ENCODE assay signal across 8 cellular contexts in the genomic region with DNA sequence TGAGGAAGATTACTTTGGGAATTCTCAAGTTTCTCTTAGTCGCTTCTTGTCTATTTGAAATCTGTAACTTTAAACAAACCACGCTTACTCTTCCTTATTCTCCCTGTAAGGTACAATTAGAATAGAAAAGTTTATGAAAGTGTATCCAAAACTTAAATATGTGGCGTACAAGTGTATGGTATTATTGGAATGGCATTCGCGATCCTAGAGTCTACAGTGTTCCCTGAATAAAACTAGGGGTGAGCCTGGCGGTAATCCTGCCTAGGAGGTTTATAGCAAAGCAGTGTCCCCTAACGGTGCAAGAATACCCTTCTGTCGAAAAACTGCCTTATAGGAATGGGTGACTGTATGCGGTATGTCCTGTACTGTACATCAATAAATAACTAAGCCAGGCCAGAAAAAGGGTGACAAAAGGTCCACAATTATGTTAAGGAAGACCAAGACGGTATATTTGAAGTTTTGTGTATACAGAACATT. TPM values are rescaled to one million over a fixed set of nuclear protein-coding genes. Genes with fewer than 3 reads are reported as not detected.
DNase-seq lines count a peak whose midpoint lies in the region; ATAC-seq and TF ChIP-seq lines count a peak whose summit lies in the region.

No MANE protein-coding gene starts in this region.

- H3K4me1 Mint-ChIP-seq in progenitor cell of endocrine pancreas (ENCODE audit: low read depth): peaks cover 17% of the 10 kb centered on the region

- H3K27ac ChIP-seq in PC-9 (peak overlapping the region; percentile 53), epithelial cell of prostate (peak overlapping the region; percentile 86)

- DNase-seq in GM12865 (ENCODE audit: low read depth) (no peak), PC-9 (peak in 1 of 2 experiments; percentile 14), epithelial cell of prostate (ENCODE audit: low read depth, low spot score) (no peak), progenitor cell of endocrine pancreas (ENCODE audit: low spot score, unreplicated experiment) (no peak), NCI-H524 treated with DMSO at 0.1 percent for 48 hours (lab: John Stamatoyannopoulos, UW) (no peak), LoVo (ENCODE audit: low spot score) (no peak)
- no peak for DNase-seq in stimulated activated CD4-positive, alpha-beta T cell treated with anti-CD3 and anti-CD28 coated beads, Interleukin-2, amount 100 ng/mL, for 24 hours

- H3K9me2 ChIP-seq in PC-9 (ENCODE audit: insufficient read depth): no peaks in the 10 kb centered on the region; the same call in 1 of the 2 replicates

- no peaks in the 10 kb centered on the region for H3K36me3 ChIP-seq in PC-9 (ENCODE audit: low read depth)

- H3K27ac Mint-ChIP-seq in progenitor cell of endocrine pancreas: peak overlapping the region; percentile 96

- ATAC-seq in GM19397 (IDR thresholded peaks at IDR 0.05; ENCODE audit: unreplicated experiment): no peak

- H3K4me2 ChIP-seq in PC-9: peak overlapping the region; percentile 87

- POLR2A ChIA-PET in PC-9 (lab: Charles Lee; ENCODE audit: unreplicated experiment): no interaction called here

- peaks cover 11% of the 10 kb centered on the region for H4K20me1 ChIP-seq in PC-9 (ENCODE audit: insufficient read depth)

- intact Hi-C loops in PC-9 (cut with micrococcal nuclease; ENCODE audit: unreplicated experiment): loop anchor here (2.0 to 10.0 kb wide), 2 partner anchors 189 to 237 kb away; no protein-coding TSS in a partner anchor

- CTCF ChIA-PET in PC-9 (lab: Charles Lee): no interaction called here

- H3F3A ChIP-seq in PC-9 (ENCODE audit: insufficient read depth, low read depth): peaks cover 3% of the 10 kb centered on the region; the same call in 1 of the 2 replicates

- H2AFZ ChIP-seq in PC-9: peak overlapping the region; percentile 83; the same call in 1 of the 2 replicates

- no peak for TF ChIP-seq CTCF in GM12865 (IDR thresholded peaks at IDR 0.05; ENCODE audit: insufficient read depth, low read depth, low read length, missing control alignments)
- TF ChIP-seq CTCF in PC-9 (conservative IDR thresholded peaks at IDR 0.05): 0 out of 2 replicates have a peak, but pooled peaks have one; percentile 4
- no peak for TF ChIP-seq CTCF in progenitor cell of endocrine pancreas (IDR thresholded peaks at IDR 0.05; ENCODE audit: unreplicated experiment)

- no peaks in the 10 kb centered on the region for H3K27me3 ChIP-seq in PC-9 (ENCODE audit: insufficient read depth, low read depth)

- no peaks in the 10 kb centered on the region for H3K36me3 Mint-ChIP-seq in progenitor cell of endocrine pancreas (ENCODE audit: insufficient read depth)

- H3K4me3 ChIP-seq in GM12865 (ENCODE audit: low read depth, low read length) (peak overlapping the region; percentile 75), PC-9 (peak overlapping the region; percentile 92)

- H3K9me3 ChIP-seq in PC-9 (ENCODE audit: insufficient read depth, low read depth): peaks cover 4% of the 10 kb centered on the region; the same call in 1 of the 2 replicates

- H3K79me2 ChIP-seq in PC-9 (ENCODE audit: low read depth): peaks cover 58% of the 10 kb centered on the region

- peaks cover 14% of the 10 kb centered on the region for H3K27me3 Mint-ChIP-seq in progenitor cell of endocrine pancreas

- no TSS peak for BruUV-seq in PC-9 (replicated peaks; lab: Mats Ljungman, UMichigan)

- H3K4me3 Mint-ChIP-seq in progenitor cell of endocrine pancreas (ENCODE audit: low read depth): peak overlapping the region; percentile 88

- no peaks in the 10 kb centered on the region for H3K9me3 Mint-ChIP-seq in progenitor cell of endocrine pancreas (ENCODE audit: low read depth)

- no peaks in the 10 kb centered on the region; the same call in 1 of the 2 replicates for H3K4me1 ChIP-seq in PC-9 (replicated peaks; ENCODE audit: insufficient read depth)

RNA-seq across cellular contexts. Expression of a gene that starts 1.2 kb away (rescaled TPM):
- 41.8 and 60.7 TPM in 2 replicates for total RNA-seq in PC-9 (2021)
- 57.1 and 57.7 TPM in 2 replicates for total RNA-seq in progenitor cell of endocrine pancreas

RNA-seq across cellular contexts. Expression of a gene that starts 19.4 kb away (rescaled TPM):
- total RNA-seq in PC-9 (2021): 16.9 and 22.2 TPM in 2 replicates
- 11.1 and 13.5 TPM in 2 replicates for total RNA-seq in progenitor cell of endocrine pancreas
